18 cellular contexts compared by ENCODE assay signal in the genomic region with DNA sequence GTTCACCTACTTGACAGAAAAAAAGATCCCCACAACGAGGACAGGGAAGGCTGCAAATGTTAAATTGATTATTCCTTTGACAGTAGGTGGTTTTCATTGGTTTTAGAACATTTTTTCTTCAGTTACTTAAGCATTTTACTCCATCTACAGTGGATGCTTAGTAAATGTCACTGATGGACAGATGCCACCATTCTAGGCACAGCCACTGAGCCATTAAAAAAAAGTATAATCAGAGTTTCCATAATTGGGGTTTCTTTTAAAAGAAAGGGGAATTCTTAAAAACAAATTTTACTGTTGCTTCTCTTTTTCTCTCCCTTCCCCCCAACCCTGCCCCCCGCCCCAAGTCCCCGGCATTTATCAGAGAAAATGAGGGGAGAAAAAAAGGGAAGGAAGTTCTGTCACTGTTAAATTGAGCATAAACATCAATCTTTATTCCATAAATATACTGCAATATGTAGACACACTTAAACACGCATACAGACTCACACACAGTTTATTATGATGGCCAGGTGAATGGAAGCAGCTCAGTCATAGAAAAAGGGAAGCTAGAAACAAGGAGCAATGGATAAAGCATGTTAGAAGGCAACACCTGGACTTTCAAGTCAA.
DNase-seq lines count a peak whose midpoint lies in the region; ATAC-seq, FAIRE-seq and TF ChIP-seq lines count a peak whose summit lies in the region.
"Had no signal": no experiment of that assay in that cellular context is flagged by ENCODE, and none has a peak within 500 bp of the region (broad histone marks: within the 10 kb centered on the region; RNA-seq: fewer than 3 reads in every experiment).

No MANE protein-coding gene starts in this region.

- intact Hi-C loops in pancreas (cut with DNase I): no loop called here

- 0 out of 2 replicates have a peak overlapping the region, but pooled peaks have one; percentile 13 for H3K4me3 ChIP-seq in OCI-LY3 (ENCODE audit: low read length)
- no peak overlapping the region for H3K4me3 ChIP-seq in pancreas
- H3K4me3 ChIP-seq: A549, GM23338 had no signal

- H3K4me1 ChIP-seq in OCI-LY3 (ENCODE audit: low read length): peaks cover 14% of the 10 kb centered on the region
- H3K4me1 ChIP-seq in pancreas: no peaks in the 10 kb centered on the region
- H3K4me1 ChIP-seq: A549 had no signal

- H3K9me3 ChIP-seq in OCI-LY3 (ENCODE audit: insufficient read depth, low read length): no peaks in the 10 kb centered on the region
- no peaks in the 10 kb centered on the region for H3K9me3 ChIP-seq in pancreas
- H3K9me3 ChIP-seq: A549 had no signal

- 64 to 69% methylated on average over 4 of the region's 4 CpGs for WGBS in pancreas, 2 donors

- H4K20me1 ChIP-seq in OCI-LY3 (ENCODE audit: insufficient read depth, low read length): no peaks in the 10 kb centered on the region

- peak; percentile 2 for DNase-seq in germinal center (ENCODE audit: low spot score)
- no peak for DNase-seq in pons (ENCODE audit: low spot score)
- DNase-seq in NCI-H2227 (lab: John Stamatoyannopoulos, UW; ENCODE audit: unreplicated experiment): no peak
- no peak for DNase-seq in pancreas
- DNase-seq: C1 segment of cervical spinal cord; Calu3; CD4-positive, alpha-beta T cell; DMS 273 treated with DMSO at 0.1 percent for 48 hours; DMS79; EL; H7 had no signal

- no peak for TF ChIP-seq CTCF in OCI-LY3 (IDR thresholded peaks at IDR 0.05; ENCODE audit: low read depth, low read length)
- TF ChIP-seq CTCF in pancreas (IDR thresholded peaks at IDR 0.05): no peak

- H3K4me3 Mint-ChIP-seq in IgD-negative memory B cell: peak overlapping the region in 3 of 4 donors; percentile 28 to 71 (median 44)
- H3K4me3 Mint-ChIP-seq: CD4-positive, alpha-beta T cell; GM23338 had no signal

- no peaks in the 10 kb centered on the region for H3K36me3 ChIP-seq in OCI-LY3 (replicated peaks; ENCODE audit: low read depth, low read length)
- H3K36me3 ChIP-seq in pancreas: no peaks in the 10 kb centered on the region

- H3K27me3 ChIP-seq in OCI-LY3 (ENCODE audit: low read depth, low read length) (no peaks in the 10 kb centered on the region), pancreas (peaks cover 0 to 7% (median 0%) of the 10 kb centered on the region in 4 donors)

- no peaks in the 10 kb centered on the region for H3K79me2 ChIP-seq in OCI-LY3 (ENCODE audit: low read length)

- no peaks in the 10 kb centered on the region for H3K27me3 Mint-ChIP-seq in IgD-negative memory B cell
- H3K27me3 Mint-ChIP-seq: CD4-positive, alpha-beta T cell had no signal

- ATAC-seq in activated CD4-positive, CD25-positive, alpha-beta regulatory T cell treated with anti-CD3 and anti-CD28 coated beads, Interleukin-2, amount 50 U/mL, for 24 hours: no peak
- no peak for ATAC-seq in pancreas
- ATAC-seq: A549, GM23338 had no signal

- no peaks in the 10 kb centered on the region for H3K9me3 Mint-ChIP-seq in IgD-negative memory B cell
- H3K9me3 Mint-ChIP-seq: CD4-positive, alpha-beta T cell; GM23338 had no signal

- no peak overlapping the region for H3K9ac ChIP-seq in OCI-LY3 (ENCODE audit: low read length)

- peaks cover 9 to 13% (median 12%) of the 10 kb centered on the region in 3 donors for H3K4me1 Mint-ChIP-seq in IgD-negative memory B cell
- H3K4me1 Mint-ChIP-seq: GM23338 had no signal

- H3K27ac ChIP-seq in OCI-LY3 (ENCODE audit: low read length) (no peak overlapping the region), pancreas (no peak overlapping the region)
- H3K27ac ChIP-seq: A549 had no signal

- no peak overlapping the region for H2AFZ ChIP-seq in OCI-LY3 (ENCODE audit: low read depth, low read length)
- H2AFZ ChIP-seq: GM23338 had no signal

- no peak for FAIRE-seq in pancreas (lab: Jason Lieb, UNC)
- FAIRE-seq: A549, G401.6, GM12891 had no signal

- peak overlapping the region in 2 of 3 donors; percentile 40 to 73 for H3K27ac Mint-ChIP-seq in IgD-negative memory B cell
- H3K27ac Mint-ChIP-seq: CD4-positive, alpha-beta T cell; GM23338 had no signal

- peak overlapping the region; percentile 52 for H3K4me2 ChIP-seq in OCI-LY3 (ENCODE audit: low read length)
- H3K4me2 ChIP-seq: A549, GM23338 had no signal

- no peaks in the 10 kb centered on the region for H3K36me3 Mint-ChIP-seq in IgD-negative memory B cell
